Comparison of ENCODE assay signal across 17 cellular contexts in genomic region chr9:110240198-110240597, GRCh38. TPM values are rescaled to one million over a fixed set of nuclear protein-coding genes. Genes with fewer than 3 reads are reported as not detected.
DNase-seq lines count a peak whose midpoint lies in the region; ATAC-seq and TF ChIP-seq lines count a peak whose summit lies in the region.
"Had no signal": no experiment of that assay in that cellular context is flagged by ENCODE, and none has a peak within 500 bp of the region (broad histone marks: within the 10 kb centered on the region; RNA-seq: fewer than 3 reads in every experiment).

No MANE protein-coding gene starts in this region.

- no peak for ATAC-seq in activated CD8-positive, alpha-beta T cell treated with anti-CD3 and anti-CD28 coated beads, Interleukin-2, amount 10 ng/mL, durations not matched to agents 7 days and 5 days
- ATAC-seq in activated CD8-positive, alpha-beta T cell treated with anti-CD3 and anti-CD28 coated beads for 36 hours: no peak
- ATAC-seq in T-helper 17 cell (peak; percentile 13), HG02870 (IDR thresholded peaks at IDR 0.05; ENCODE audit: unreplicated experiment) (no peak)
- ATAC-seq in stimulated activated naive B cell treated with anti-CD40 and anti-IgM and Interleukin-4, amounts not matched to agents 10 μg/mL and 1 μg/mL and 100 μg/mL, for 72 hours (replicated peaks): peak; percentile 16 to 27

- peaks cover 0 to 15% of the 10 kb centered on the region in 2 donors for H3K36me3 ChIP-seq in vagina

- no peaks in the 10 kb centered on the region for H3K4me1 Mint-ChIP-seq in activated CD8-positive, alpha-beta T cell treated with anti-CD3 and anti-CD28 coated beads, Interleukin-2, amount 10 ng/mL, durations not matched to agents 7 days and 5 days (ENCODE audit: low read depth)
- H3K4me1 Mint-ChIP-seq in activated CD8-positive, alpha-beta T cell treated with anti-CD3 and anti-CD28 coated beads for 36 hours (ENCODE audit: low read depth): no peaks in the 10 kb centered on the region
- H3K4me1 Mint-ChIP-seq in T-helper 17 cell: no peaks in the 10 kb centered on the region
- no peaks in the 10 kb centered on the region for H3K4me1 Mint-ChIP-seq in stimulated activated naive B cell treated with anti-CD40 and anti-IgM and Interleukin-4, amounts not matched to agents 10 μg/mL and 1 μg/mL and 100 μg/mL, for 72 hours
- H3K4me1 Mint-ChIP-seq: B cell had no signal

- H3K27me3 Mint-ChIP-seq in activated CD8-positive, alpha-beta T cell treated with anti-CD3 and anti-CD28 coated beads, Interleukin-2, amount 10 ng/mL, durations not matched to agents 7 days and 5 days (ENCODE audit: low read depth): peaks cover 2% of the 10 kb centered on the region
- H3K27me3 Mint-ChIP-seq in activated CD8-positive, alpha-beta T cell treated with anti-CD3 and anti-CD28 coated beads for 36 hours: no peaks in the 10 kb centered on the region
- H3K27me3 Mint-ChIP-seq in T-helper 17 cell: no peaks in the 10 kb centered on the region
- H3K27me3 Mint-ChIP-seq in stimulated activated naive B cell treated with anti-CD40 and anti-IgM and Interleukin-4, amounts not matched to agents 10 μg/mL and 1 μg/mL and 100 μg/mL, for 72 hours: no peaks in the 10 kb centered on the region
- H3K27me3 Mint-ChIP-seq: CD4-positive, alpha-beta T cell had no signal

- no peak overlapping the region for H3K4me3 Mint-ChIP-seq in activated CD8-positive, alpha-beta T cell treated with anti-CD3 and anti-CD28 coated beads, Interleukin-2, amount 10 ng/mL, durations not matched to agents 7 days and 5 days
- H3K4me3 Mint-ChIP-seq in activated CD8-positive, alpha-beta T cell treated with anti-CD3 and anti-CD28 coated beads for 36 hours: no peak overlapping the region
- no peak overlapping the region for H3K4me3 Mint-ChIP-seq in T-helper 17 cell
- no peak overlapping the region for H3K4me3 Mint-ChIP-seq in stimulated activated naive B cell treated with anti-CD40 and anti-IgM and Interleukin-4, amounts not matched to agents 10 μg/mL and 1 μg/mL and 100 μg/mL, for 72 hours
- H3K4me3 Mint-ChIP-seq: B cell; CD4-positive, alpha-beta T cell; H9 had no signal

- no peaks in the 10 kb centered on the region for H3K9me3 ChIP-seq in T-helper 17 cell (ENCODE audit: control insufficient read depth, low read length, poor library complexity, severe bottlenecking)
- H3K9me3 ChIP-seq in vagina: no peaks in the 10 kb centered on the region

- no peak for TF ChIP-seq CTCF in activated CD8-positive, alpha-beta T cell treated with anti-CD3 and anti-CD28 coated beads for 36 hours (IDR thresholded peaks at IDR 0.05)
- TF ChIP-seq CTCF in vagina (IDR thresholded peaks at IDR 0.05): no peak

- H3K36me3 Mint-ChIP-seq in activated CD8-positive, alpha-beta T cell treated with anti-CD3 and anti-CD28 coated beads, Interleukin-2, amount 10 ng/mL, durations not matched to agents 7 days and 5 days (ENCODE audit: low read depth): peaks cover 14% of the 10 kb centered on the region
- peaks cover 22% of the 10 kb centered on the region for H3K36me3 Mint-ChIP-seq in activated CD8-positive, alpha-beta T cell treated with anti-CD3 and anti-CD28 coated beads for 36 hours (ENCODE audit: low read depth)
- no peaks in the 10 kb centered on the region for H3K36me3 Mint-ChIP-seq in T-helper 17 cell (ENCODE audit: low read depth)
- H3K36me3 Mint-ChIP-seq in stimulated activated naive B cell treated with anti-CD40 and anti-IgM and Interleukin-4, amounts not matched to agents 10 μg/mL and 1 μg/mL and 100 μg/mL, for 72 hours: peaks cover 16 to 20% of the 10 kb centered on the region in 2 donors

- CTCF ChIA-PET in activated CD8-positive, alpha-beta T cell treated with anti-CD3 and anti-CD28 coated beads, Interleukin-2, amount 10 ng/mL, durations not matched to agents 7 days and 5 days (lab: Charles Lee): no interaction called here
- CTCF ChIA-PET in activated CD8-positive, alpha-beta T cell treated with anti-CD3 and anti-CD28 coated beads for 36 hours (lab: Charles Lee): interaction anchor here (2.1 kb wide), 1 partner anchor 22 kb away, joined by 7 read pairs; no protein-coding TSS in a partner anchor

- H3K27ac ChIP-seq in vagina: no peak overlapping the region

- no peak overlapping the region for H3K4me3 ChIP-seq in vagina
- H3K4me3 ChIP-seq: GM12878 had no signal

- H3K4me1 ChIP-seq in vagina: no peaks in the 10 kb centered on the region

- DNase-seq in activated CD8-positive, alpha-beta T cell treated with anti-CD3 and anti-CD28 coated beads, Interleukin-2, amount 10 ng/mL, durations not matched to agents 7 days and 5 days: peak; percentile 11
- DNase-seq in activated CD8-positive, alpha-beta T cell treated with anti-CD3 and anti-CD28 coated beads for 36 hours: no peak
- peak; percentile 31 for DNase-seq in MV-4-11 (lab: John Stamatoyannopoulos, UW)
- DNase-seq in T-helper 17 cell: no peak
- no peak for DNase-seq in stimulated activated naive B cell treated with anti-CD40 and anti-IgM and Interleukin-4, amounts not matched to agents 10 μg/mL and 1 μg/mL and 100 μg/mL, for 72 hours
- no peak for DNase-seq in vagina (ENCODE audit: extremely low spot score in 2 of 2)
- DNase-seq in mesenteric fat pad (ENCODE audit: low spot score): no peak
- DNase-seq: C1 segment of cervical spinal cord; CD4-positive, alpha-beta T cell; DMS79; GOT3; H9 had no signal

- H3K27me3 ChIP-seq in vagina: no peaks in the 10 kb centered on the region

- H3K9me3 Mint-ChIP-seq in activated CD8-positive, alpha-beta T cell treated with anti-CD3 and anti-CD28 coated beads, Interleukin-2, amount 10 ng/mL, durations not matched to agents 7 days and 5 days (ENCODE audit: insufficient read depth): no peaks in the 10 kb centered on the region
- no peaks in the 10 kb centered on the region for H3K9me3 Mint-ChIP-seq in activated CD8-positive, alpha-beta T cell treated with anti-CD3 and anti-CD28 coated beads for 36 hours
- no peaks in the 10 kb centered on the region for H3K9me3 Mint-ChIP-seq in stimulated activated naive B cell treated with anti-CD40 and anti-IgM and Interleukin-4, amounts not matched to agents 10 μg/mL and 1 μg/mL and 100 μg/mL, for 72 hours
- H3K9me3 Mint-ChIP-seq: CD4-positive, alpha-beta T cell had no signal

- no peak for TF ChIP-seq POLR2A in vagina (IDR thresholded peaks at IDR 0.05)

- POLR2A ChIA-PET in activated CD8-positive, alpha-beta T cell treated with anti-CD3 and anti-CD28 coated beads, Interleukin-2, amount 10 ng/mL, durations not matched to agents 7 days and 5 days (lab: Charles Lee): no interaction called here
- POLR2A ChIA-PET in activated CD8-positive, alpha-beta T cell treated with anti-CD3 and anti-CD28 coated beads for 36 hours (lab: Charles Lee): no interaction called here

- intact Hi-C loops in activated CD8-positive, alpha-beta T cell treated with anti-CD3 and anti-CD28 coated beads for 36 hours (cut with micrococcal nuclease): no loop called here
- intact Hi-C loops in vagina (cut with DNase I): no loop called here

- no peak overlapping the region for H3K27ac Mint-ChIP-seq in activated CD8-positive, alpha-beta T cell treated with anti-CD3 and anti-CD28 coated beads, Interleukin-2, amount 10 ng/mL, durations not matched to agents 7 days and 5 days
- H3K27ac Mint-ChIP-seq in activated CD8-positive, alpha-beta T cell treated with anti-CD3 and anti-CD28 coated beads for 36 hours: no peak overlapping the region
- H3K27ac Mint-ChIP-seq in T-helper 17 cell: no peak overlapping the region
- no peak overlapping the region for H3K27ac Mint-ChIP-seq in stimulated activated naive B cell treated with anti-CD40 and anti-IgM and Interleukin-4, amounts not matched to agents 10 μg/mL and 1 μg/mL and 100 μg/mL, for 72 hours
- H3K27ac Mint-ChIP-seq: B cell; CD4-positive, alpha-beta T cell; H9 had no signal

RNA-seq across cellular contexts. Expression of gene TXN, which starts 16.1 kb away (rescaled TPM):
- total RNA-seq in activated CD8-positive, alpha-beta T cell treated with anti-CD3 and anti-CD28 coated beads, Interleukin-2, amount 10 ng/mL, durations not matched to agents 7 days and 5 days: 100 to 1,000 TPM; 251 to 256 TPM
- 100 to 1,000 TPM; 398 to 407 TPM for total RNA-seq in activated CD8-positive, alpha-beta T cell treated with anti-CD3 and anti-CD28 coated beads for 36 hours
- 100 to 1,000 TPM in 1 of 2 donors, 10 to 100 TPM in 1; 55.4 to 102 TPM for total RNA-seq in T-helper 17 cell
- total RNA-seq in vagina: 162 TPM
- 237 TPM for total RNA-seq in mesenteric fat pad

RNA-seq across cellular contexts. Expression of gene C9orf152, which starts 32.2 kb away (rescaled TPM):
- total RNA-seq in activated CD8-positive, alpha-beta T cell treated with anti-CD3 and anti-CD28 coated beads, Interleukin-2, amount 10 ng/mL, durations not matched to agents 7 days and 5 days: not detected
- not detected for total RNA-seq in activated CD8-positive, alpha-beta T cell treated with anti-CD3 and anti-CD28 coated beads for 36 hours
- not detected for total RNA-seq in T-helper 17 cell
- 0.49 TPM for total RNA-seq in vagina
- not detected for total RNA-seq in mesenteric fat pad
- total RNA-seq: A172; B cell; CD4-positive, alpha-beta T cell; G401; GM12878; H9 had no signal

Comparison
In these comparisons a context has a peak if more than half of its experiments do, and no peak if none do; other contexts are left out.
1. DNase-seq: peak in activated CD8-positive, alpha-beta T cell treated with anti-CD3 and anti-CD28 coated beads, Interleukin-2, amount 10 ng/mL, durations not matched to agents 7 days and 5 days (single experiment) and MV-4-11 (single experiment); none in activated CD8-positive, alpha-beta T cell treated with anti-CD3 and anti-CD28 coated beads for 36 hours (single experiment), T-helper 17 cell (0 of 3), stimulated activated naive B cell treated with anti-CD40 and anti-IgM and Interleukin-4, amounts not matched to agents 10 μg/mL and 1 μg/mL and 100 μg/mL, for 72 hours (single experiment), vagina (0 of 2) and mesenteric fat pad (single experiment).
2. ATAC-seq: peak in T-helper 17 cell (single experiment) and stimulated activated naive B cell treated with anti-CD40 and anti-IgM and Interleukin-4, amounts not matched to agents 10 μg/mL and 1 μg/mL and 100 μg/mL, for 72 hours (2 of 2); none in activated CD8-positive, alpha-beta T cell treated with anti-CD3 and anti-CD28 coated beads, Interleukin-2, amount 10 ng/mL, durations not matched to agents 7 days and 5 days (single experiment), activated CD8-positive, alpha-beta T cell treated with anti-CD3 and anti-CD28 coated beads for 36 hours (single experiment) and HG02870 (single experiment).